ENCODE assay signal across 19 cellular contexts in the genomic region with DNA sequence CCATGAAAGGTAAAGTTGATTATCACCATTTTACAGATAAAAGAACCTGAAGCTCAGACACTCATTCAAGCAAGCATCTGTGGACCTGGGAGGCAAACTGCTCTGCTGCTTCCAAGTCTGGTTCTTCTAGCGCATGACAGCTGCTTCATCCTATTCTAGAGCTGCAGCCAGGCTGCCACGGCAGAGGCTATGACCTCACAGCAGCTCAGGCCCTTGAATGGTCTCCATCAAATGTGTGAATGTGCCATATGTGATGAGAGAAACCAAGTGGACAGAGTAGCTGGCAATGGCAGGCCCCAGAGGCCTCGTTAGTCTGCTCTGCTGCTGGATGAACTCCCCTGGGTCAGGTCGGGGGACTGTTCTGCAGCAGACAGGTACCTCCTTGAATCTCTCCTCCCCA. TPM values are rescaled to one million over a fixed set of nuclear protein-coding genes. Genes with fewer than 3 reads are reported as not detected.
A peak's percentile ranks its signal among the peaks of the same experiment; 100 is the strongest.
DNase-seq lines count a peak whose midpoint lies in the region; ATAC-seq, FAIRE-seq and TF ChIP-seq lines count a peak whose summit lies in the region.
"Had no signal": no experiment of that assay in that cellular context is flagged by ENCODE, and none has a peak within 500 bp of the region (broad histone marks: within the 10 kb centered on the region; RNA-seq: fewer than 3 reads in every experiment).

No MANE protein-coding gene starts in this region.

- POLR2A ChIA-PET in A549 (lab: Yijun Ruan, JAX): no interaction called here

- no peak overlapping the region for H3K27ac ChIP-seq in A549
- peak overlapping the region; percentile 18; the same call in 1 of the 2 replicates for H3K27ac ChIP-seq in C4-2B
- no peak overlapping the region for H3K27ac ChIP-seq in hepatocyte

- TF ChIP-seq EP300 in A549 (IDR thresholded peaks at IDR 0.05): no peak

- no peaks in the 10 kb centered on the region for H4K20me1 ChIP-seq in hepatocyte (ENCODE audit: insufficient read depth, poor library complexity, severe bottlenecking)

- CTCF ChIA-PET in A549 (lab: Yijun Ruan, JAX): interaction anchor here (0.6 to 13.7 kb wide), 4 partner anchors 8 to 107 kb away, joined by 3 to 178 read pairs (median 48); no protein-coding TSS in a partner anchor

- no peaks in the 10 kb centered on the region for H3K27me3 ChIP-seq in hepatocyte

- no peak for ATAC-seq in A549
- ATAC-seq: Panc1, Right ventricle myocardium inferior, SK-N-SH treated with all-trans-retinoic acid at 6 μM for 48 hours had no signal

- TF ChIP-seq RAD21 in A549 (conservative IDR thresholded peaks at IDR 0.05 in 1 of 2, IDR thresholded peaks at IDR 0.05 in 1 of 2): no peak

- H3K36me3 ChIP-seq in hepatocyte (replicated peaks; ENCODE audit: insufficient read depth, low read depth): no peaks in the 10 kb centered on the region

- peak; percentile 23 for FAIRE-seq in A549 (lab: Jason Lieb, UNC)
- FAIRE-seq: GM12892, H1 had no signal

- no peaks in the 10 kb centered on the region for H3K79me2 ChIP-seq in hepatocyte

- WGBS in A549 (ENCODE audit: missing lambda C conversion rate): 82% methylated on average over 4 of the region's 4 CpGs
- 89% methylated on average over 4 of the region's 4 CpGs for WGBS in hepatocyte (ENCODE audit: low lambda C conversion rate, missing lambda C conversion rate)

- no peak for TF ChIP-seq CTCF in A549 (IDR thresholded peaks at IDR 0.05)
- TF ChIP-seq CTCF in C4-2B (conservative IDR thresholded peaks at IDR 0.05): no peak
- no peak for TF ChIP-seq CTCF in hepatocyte (IDR thresholded peaks at IDR 0.05; ENCODE audit: poor library complexity)

- H3K4me1 ChIP-seq in A549: no peaks in the 10 kb centered on the region
- H3K4me1 ChIP-seq in hepatocyte (ENCODE audit: insufficient read depth): peaks cover 8% of the 10 kb centered on the region

- H3K4me2 ChIP-seq in A549 (no peak overlapping the region), hepatocyte (no peak overlapping the region)

- H3K9me3 ChIP-seq in A549 (no peaks in the 10 kb centered on the region), hepatocyte (ENCODE audit: low read depth) (no peaks in the 10 kb centered on the region)

- TF ChIP-seq POLR2A in A549 (IDR thresholded peaks at IDR 0.05; ENCODE audit: low read length): no peak

- no peaks in the 10 kb centered on the region for H3K9me2 ChIP-seq in hepatocyte (replicated peaks; ENCODE audit: insufficient read depth)

- DNase-seq in A549 (ENCODE audit: low read depth in 1 of 2, low spot score in 1 of 2) (no peak), NCI-H69 (lab: John Stamatoyannopoulos, UW) (peak; percentile 41), islet precursor cell (peak; percentile 49), hepatocyte (ENCODE audit: low spot score) (no peak), glomerular visceral epithelial cell (ENCODE audit: extremely low spot score) (no peak), mesenteric fat pad (ENCODE audit: low spot score) (no peak)
- DNase-seq: CD4-positive, alpha-beta memory T cell; MV-4-11; NCI-H1417 treated with DMSO at 0.1 percent for 48 hours; NCI-H2081; NCI-H748 treated with DMSO at 0.1 percent for 48 hours; T-helper 1 cell had no signal

- H3K4me3 ChIP-seq in A549 (no peak overlapping the region), hepatocyte (no peak overlapping the region)

- no peak overlapping the region for H2AFZ ChIP-seq in hepatocyte

TF ChIP-seq in A549, 52 proteins besides CTCF, POLR2A, EP300 and RAD21:
- TF ChIP-seq CBX8 (IDR thresholded peaks at IDR 0.05) (no peak), GATA3 (IDR thresholded peaks at IDR 0.05; ENCODE audit: borderline replicate concordance) (no peak), ZNF302 (CRISPR knock-in tag; IDR thresholded peaks at IDR 0.05) (no peak), RCOR1 (IDR thresholded peaks at IDR 0.05; ENCODE audit: low read depth, low read length) (no peak), NPAS2 (CRISPR knock-in tag; IDR thresholded peaks at IDR 0.05; ENCODE audit: borderline replicate concordance) (no peak), ESRRA (IDR thresholded peaks at IDR 0.05; ENCODE audit: borderline replicate concordance, low read length) (no peak), CEBPB (IDR thresholded peaks at IDR 0.05) (no peak), HEYL (CRISPR knock-in tag; IDR thresholded peaks at IDR 0.05) (no peak), EHF (CRISPR knock-in tag; IDR thresholded peaks at IDR 0.05) (no peak), KDM1A (IDR thresholded peaks at IDR 0.05; ENCODE audit: low read depth) (no peak)
- TF ChIP-seq, protein P1, sequence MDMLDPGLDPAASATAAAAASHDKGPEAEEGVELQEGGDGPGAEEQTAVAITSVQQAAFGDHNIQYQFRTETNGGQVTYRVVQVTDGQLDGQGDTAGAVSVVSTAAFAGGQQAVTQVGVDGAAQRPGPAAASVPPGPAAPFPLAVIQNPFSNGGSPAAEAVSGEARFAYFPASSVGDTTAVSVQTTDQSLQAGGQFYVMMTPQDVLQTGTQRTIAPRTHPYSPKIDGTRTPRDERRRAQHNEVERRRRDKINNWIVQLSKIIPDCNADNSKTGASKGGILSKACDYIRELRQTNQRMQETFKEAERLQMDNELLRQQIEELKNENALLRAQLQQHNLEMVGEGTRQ (IDR thresholded peaks at IDR 0.05): no peak

RNA-seq across cellular contexts. Expression of a gene that starts 30.7 kb away (rescaled TPM):
- polyA plus RNA-seq in A549 (2011; rRNA removed): 0.09 TPM in 2 replicates
- 0.59 and 0.71 TPM in 2 replicates for polyA plus RNA-seq in A549 (2012; cell fraction: cytosol; rRNA removed)
- polyA plus RNA-seq in A549 (2012; cell fraction: nucleus; rRNA removed): 1.3 and 2.8 TPM in 2 replicates
- polyA plus RNA-seq in A549 (2017; fragmentation: RNase III; extraction: RNeasy Plus Mini Kit Qiagen cat#74134 plus additional on column Dnase treatment): 0.21 to 0.50 TPM (median 0.40 TPM) in 3 replicates
- 0.10 TPM in 1 of 2 replicates, not detected in the other for polyA minus RNA-seq in A549 (2011; rRNA and poly(A)+ RNA removed)
- 1.6 and 1.9 TPM in 2 replicates for total RNA-seq in hepatocyte
- polyA plus RNA-seq in hepatocyte: 1.1 and 2.2 TPM in 2 replicates
- 0.16 TPM for total RNA-seq in mesenteric fat pad
- total RNA-seq: Right ventricle myocardium inferior had no signal
- polyA plus RNA-seq: AG04450; CD4-positive, alpha-beta memory T cell had no signal

Comparison
In these comparisons a context has a peak if more than half of its experiments do, and no peak if none do; other contexts are left out.
1. DNase-seq: peak in NCI-H69 (single experiment) and islet precursor cell (single experiment); none in A549 (0 of 2), hepatocyte (single experiment), glomerular visceral epithelial cell (single experiment) and mesenteric fat pad (single experiment).